In genomic region chr12:32134144-32134888, GRCh38 we compare ENCODE assay signal across 8 cellular contexts. TPM values are rescaled to one million over a fixed set of nuclear protein-coding genes. Genes with fewer than 3 reads are reported as not detected.
DNase-seq lines count a peak whose midpoint lies in the region; ATAC-seq and TF ChIP-seq lines count a peak whose summit lies in the region.

No MANE protein-coding gene starts in this region.

- no peaks in the 10 kb centered on the region for H3K9me3 Mint-ChIP-seq in activated CD8-positive, alpha-beta T cell treated with anti-CD3 and anti-CD28 coated beads for 36 hours

- H3K27ac Mint-ChIP-seq in activated CD8-positive, alpha-beta T cell treated with anti-CD3 and anti-CD28 coated beads for 36 hours = peak overlapping the region; percentile 72

- peaks cover 21% of the 10 kb centered on the region for H3K4me1 Mint-ChIP-seq in activated CD8-positive, alpha-beta T cell treated with anti-CD3 and anti-CD28 coated beads for 36 hours (ENCODE audit: low read depth)

- no peaks in the 10 kb centered on the region for H3K27me3 Mint-ChIP-seq in activated CD8-positive, alpha-beta T cell treated with anti-CD3 and anti-CD28 coated beads for 36 hours

- no peak overlapping the region for H3K4ac ChIP-seq in neuronal stem cell (ENCODE audit: low read length)

- H2BK120ac ChIP-seq in neuronal stem cell (ENCODE audit: low read depth, low read length) = no peak overlapping the region

- ATAC-seq in GM19395 (IDR thresholded peaks at IDR 0.05; ENCODE audit: unreplicated experiment) (peak; percentile 63), HG03432 (IDR thresholded peaks at IDR 0.05; ENCODE audit: unreplicated experiment) (peak; percentile 74)
- ATAC-seq in activated CD8-positive, alpha-beta T cell treated with anti-CD3 and anti-CD28 coated beads for 36 hours = peak; percentile 91

- H3K14ac ChIP-seq in neuronal stem cell (ENCODE audit: low read length) = no peak overlapping the region

- H2AK5ac ChIP-seq in neuronal stem cell (ENCODE audit: low read depth, low read length) = no peak overlapping the region

- no peak for TF ChIP-seq EP300 in transverse colon (IDR thresholded peaks at IDR 0.05; ENCODE audit: low read depth)

- no peak for TF ChIP-seq POLR2A in transverse colon (IDR thresholded peaks at IDR 0.05)

- DNase-seq in AG08395 (ENCODE audit: low spot score) = peak; percentile 47
- DNase-seq in activated CD8-positive, alpha-beta T cell treated with anti-CD3 and anti-CD28 coated beads for 36 hours = peak; percentile 89
- DNase-seq in germinal center (ENCODE audit: low spot score) = peak; percentile 26
- DNase-seq in transverse colon = peak; percentile 14
- no peak for DNase-seq in RWPE1 (ENCODE audit: low spot score)
- no peak for DNase-seq in neuronal stem cell (ENCODE audit: low spot score)

- H3K23ac ChIP-seq in neuronal stem cell (ENCODE audit: low read depth, low read length, poor library complexity) = no peak overlapping the region

- in situ Hi-C loops in transverse colon (cut with MboI; ENCODE audit: low pct_ligation_motif_present in 1 of 4, low pct_unique_long_range_greater_than_20kb in 1 of 4, low sequenced_read_pairs in 3 of 4) = no loop called here

- H3K27ac ChIP-seq in transverse colon = peak overlapping the region in 1 of 4 donors; percentile 8
- H3K27ac ChIP-seq in RWPE1 = no peak overlapping the region
- no peak overlapping the region for H3K27ac ChIP-seq in neuronal stem cell (replicated peaks; ENCODE audit: low read length)

- POLR2A ChIA-PET in activated CD8-positive, alpha-beta T cell treated with anti-CD3 and anti-CD28 coated beads for 36 hours (lab: Charles Lee) = interaction anchor here (1.2 to 1.7 kb wide), 4 partner anchors 9 to 76 kb away, joined by 3 to 5 read pairs (median 4); no protein-coding TSS in a partner anchor
- POLR2A ChIA-PET in RWPE1 (lab: Yijun Ruan, JAX; ENCODE audit: low non-redundant PET) = no interaction called here

- no peak overlapping the region for H3K9ac ChIP-seq in neuronal stem cell (ENCODE audit: low read depth, low read length, poor library complexity)

- WGBS in transverse colon (ENCODE audit: low coverage in 1 of 2), 2 donors = 52 to 72% methylated on average over 5 to 8 of the region's 8 CpGs
- no CpG with 5 or more reads among the region's 8 CpGs for WGBS in neuronal stem cell (ENCODE audit: extremely low coverage in 2 of 2, insufficient read length in 2 of 2, insufficient replicate concordance in 1 of 2), 2 donors

- no peak overlapping the region for H2BK15ac ChIP-seq in neuronal stem cell (ENCODE audit: low read length)

- no peak overlapping the region for H2BK5ac ChIP-seq in neuronal stem cell (ENCODE audit: low read length)

- H3K4me2 ChIP-seq in neuronal stem cell (ENCODE audit: insufficient read depth, low read length, poor library complexity, severe bottlenecking) = no peak overlapping the region

- intact Hi-C loops in activated CD8-positive, alpha-beta T cell treated with anti-CD3 and anti-CD28 coated beads for 36 hours (cut with micrococcal nuclease) = loop anchor here (10.0 kb wide), 1 partner anchor 480 kb away; the partner anchor contains the start of gene ETFBKMT
- intact Hi-C loops in transverse colon (cut with DNase I; ENCODE audit: low total_unique reads) = no loop called here

- H3K4me1 ChIP-seq in transverse colon (peaks cover 0 to 13% (median 2%) of the 10 kb centered on the region in 4 donors), neuronal stem cell (ENCODE audit: control insufficient read depth in 2 of 2, insufficient read depth in 1 of 2, low read depth in 1 of 2, low read length in 2 of 2) (peaks cover 0 to 3% of the 10 kb centered on the region in 2 donors)

- H3K36me3 ChIP-seq in transverse colon (no peaks in the 10 kb centered on the region), neuronal stem cell (replicated peaks in 1 of 2; ENCODE audit: control insufficient read depth in 2 of 2, insufficient read depth in 2 of 2, low read length in 2 of 2) (no peaks in the 10 kb centered on the region)

- H3K9me3 ChIP-seq in transverse colon = no peaks in the 10 kb centered on the region
- no peaks in the 10 kb centered on the region for H3K9me3 ChIP-seq in neuronal stem cell (replicated peaks in 1 of 2; ENCODE audit: control insufficient read depth in 2 of 2, insufficient read depth in 1 of 2, low read depth in 1 of 2, low read length in 2 of 2)

- no peak overlapping the region for H4K91ac ChIP-seq in neuronal stem cell (ENCODE audit: low read depth, low read length, poor library complexity)

- H4K8ac ChIP-seq in neuronal stem cell (ENCODE audit: low read depth, low read length) = no peak overlapping the region

- H2AFZ ChIP-seq in neuronal stem cell (ENCODE audit: low read length) = no peak overlapping the region

- CTCF ChIA-PET in activated CD8-positive, alpha-beta T cell treated with anti-CD3 and anti-CD28 coated beads for 36 hours (lab: Charles Lee) = interaction anchor here (0.6 to 1.6 kb wide), 5 partner anchors 19 to 452 kb away, joined by 3 to 4 read pairs (median 3); no protein-coding TSS in a partner anchor
- CTCF ChIA-PET in RWPE1 (lab: Yijun Ruan, JAX) = no interaction called here

- H3K4me3 Mint-ChIP-seq in activated CD8-positive, alpha-beta T cell treated with anti-CD3 and anti-CD28 coated beads for 36 hours = no peak overlapping the region

- H3K36me3 Mint-ChIP-seq in activated CD8-positive, alpha-beta T cell treated with anti-CD3 and anti-CD28 coated beads for 36 hours (ENCODE audit: low read depth) = peaks cover 2% of the 10 kb centered on the region

- H3K27me3 ChIP-seq in transverse colon = no peaks in the 10 kb centered on the region
- no peaks in the 10 kb centered on the region for H3K27me3 ChIP-seq in neuronal stem cell (ENCODE audit: control insufficient read depth in 3 of 3, insufficient read depth in 3 of 3, low read depth in 1 of 3, low read length in 3 of 3)

- H3K79me1 ChIP-seq in neuronal stem cell (ENCODE audit: low read depth, low read length) = no peaks in the 10 kb centered on the region

- no peak overlapping the region for H3K4me3 ChIP-seq in transverse colon
- H3K4me3 ChIP-seq in neuronal stem cell (ENCODE audit: low read length in 2 of 2) = no peak overlapping the region

- no peak overlapping the region for H3K18ac ChIP-seq in neuronal stem cell (ENCODE audit: low read length)

- peak; percentile 46 for TF ChIP-seq CTCF in activated CD8-positive, alpha-beta T cell treated with anti-CD3 and anti-CD28 coated beads for 36 hours (IDR thresholded peaks at IDR 0.05)
- TF ChIP-seq CTCF in transverse colon (IDR thresholded peaks at IDR 0.05) (no peak), RWPE1 (conservative IDR thresholded peaks at IDR 0.05; ENCODE audit: low read depth) (no peak)

- no peak overlapping the region for H2BK12ac ChIP-seq in neuronal stem cell (ENCODE audit: low read length)

RNA-seq across cellular contexts. Expression of gene BICD1, which starts 27.7 kb away (rescaled TPM):
- 10 to 100 TPM; 12.5 to 13.2 TPM for total RNA-seq in activated CD8-positive, alpha-beta T cell treated with anti-CD3 and anti-CD28 coated beads for 36 hours
- 10 to 100 TPM in 1 of 4 donors, 1 to 10 TPM in 2, under 1 TPM in 1; 0.75 to 27.7 (median 5.2) TPM for total RNA-seq in transverse colon
- 18.0 TPM for polyA plus RNA-seq in neuronal stem cell (2013, experiment 1 of 2)
- polyA plus RNA-seq in neuronal stem cell (2013, experiment 2 of 2) = 17.3 TPM

Comparison
In these comparisons a context has a peak if more than half of its experiments do, and no peak if none do; other contexts are left out.
1. DNase-seq: peak in AG08395 (single experiment), activated CD8-positive, alpha-beta T cell treated with anti-CD3 and anti-CD28 coated beads for 36 hours (single experiment), germinal center (single experiment) and transverse colon (single experiment); none in RWPE1 (single experiment) and neuronal stem cell (single experiment).
2. Peak in every context shown above with its lines, with median percentiles within 50 percentile points of each other: ATAC-seq.